Comparison of ENCODE assay signal across 9 cellular contexts in genomic region chr3:123449092-123449985, GRCh38. TPM values are rescaled to one million over a fixed set of nuclear protein-coding genes. Genes with fewer than 3 reads are reported as not detected.
DNase-seq lines count a peak whose midpoint lies in the region; ATAC-seq and TF ChIP-seq lines count a peak whose summit lies in the region.
"Had no signal": no experiment of that assay in that cellular context is flagged by ENCODE, and none has a peak within 500 bp of the region (broad histone marks: within the 10 kb centered on the region; RNA-seq: fewer than 3 reads in every experiment).

No MANE protein-coding gene starts in this region.

- peak overlapping the region; percentile 96 for H3K4me3 ChIP-seq in cardiac muscle cell

- CTCF ChIA-PET in activated CD8-positive, alpha-beta memory T cell treated with anti-CD3 and anti-CD28 coated beads, Interleukin-2, amount 10 ng/mL, durations not matched to agents 7 days and 5 days (lab: Charles Lee), result interaction anchor here (0.9 to 1.3 kb wide), 2 partner anchors 40 to 109 kb away, joined by 5 read pairs; no protein-coding TSS in a partner anchor
- CTCF ChIA-PET in RWPE1 (lab: Yijun Ruan, JAX), result interaction anchor here (0.7 kb wide), 1 partner anchor 52 kb away, joined by 3 read pairs; no protein-coding TSS in a partner anchor

- no peaks in the 10 kb centered on the region for H3K9me3 Mint-ChIP-seq in activated CD8-positive, alpha-beta memory T cell treated with anti-CD3 and anti-CD28 coated beads, Interleukin-2, amount 10 ng/mL, durations not matched to agents 7 days and 5 days (ENCODE audit: low read depth)
- H3K9me3 Mint-ChIP-seq in osteocyte (ENCODE audit: unreplicated experiment), result no peaks in the 10 kb centered on the region

- H3K4me1 Mint-ChIP-seq in activated CD8-positive, alpha-beta memory T cell treated with anti-CD3 and anti-CD28 coated beads, Interleukin-2, amount 10 ng/mL, durations not matched to agents 7 days and 5 days, result peaks cover 4% of the 10 kb centered on the region
- peaks cover 13% of the 10 kb centered on the region for H3K4me1 Mint-ChIP-seq in osteocyte (ENCODE audit: unreplicated experiment)

- peak; percentile 19 for DNase-seq in activated gamma-delta T cell (lab: John Stamatoyannopoulos, UW)
- no peak for DNase-seq in activated gamma-delta T cell treated with Interleukin-2 at 50 U/mL for 16 hours
- no peak for DNase-seq in activated CD8-positive, alpha-beta memory T cell treated with anti-CD3 and anti-CD28 coated beads, Interleukin-2, amount 10 ng/mL, durations not matched to agents 7 days and 5 days
- peak; percentile 38 to 72 for DNase-seq in cardiac muscle cell (ENCODE audit: low read depth in 1 of 2, low spot score in 1 of 2)
- DNase-seq in osteocyte (ENCODE audit: extremely low spot score, unreplicated experiment), result no peak
- no peak for DNase-seq in NCI-H1436 (lab: John Stamatoyannopoulos, UW)
- no peak for DNase-seq in RWPE1 (ENCODE audit: low spot score)

- no peak for TF ChIP-seq CTCF in cardiac muscle cell (IDR thresholded peaks at IDR 0.05; ENCODE audit: low read depth, low read length)
- TF ChIP-seq CTCF in osteocyte (IDR thresholded peaks at IDR 0.05), result no peak
- TF ChIP-seq CTCF in RWPE1 (conservative IDR thresholded peaks at IDR 0.05; ENCODE audit: low read depth), result no peak

- no peaks in the 10 kb centered on the region for H3K36me3 ChIP-seq in cardiac muscle cell

- H3K36me3 Mint-ChIP-seq in activated CD8-positive, alpha-beta memory T cell treated with anti-CD3 and anti-CD28 coated beads, Interleukin-2, amount 10 ng/mL, durations not matched to agents 7 days and 5 days, result peaks cover 1% of the 10 kb centered on the region
- H3K36me3 Mint-ChIP-seq in osteocyte (ENCODE audit: unreplicated experiment), result no peaks in the 10 kb centered on the region
- H3K36me3 Mint-ChIP-seq: activated naive CD8-positive, alpha-beta T cell had no signal

- H3K27ac ChIP-seq in cardiac muscle cell, result peak overlapping the region; percentile 80
- no peak overlapping the region for H3K27ac ChIP-seq in RWPE1

- no peak overlapping the region for H3K27ac Mint-ChIP-seq in activated CD8-positive, alpha-beta memory T cell treated with anti-CD3 and anti-CD28 coated beads, Interleukin-2, amount 10 ng/mL, durations not matched to agents 7 days and 5 days
- H3K27ac Mint-ChIP-seq in osteocyte (ENCODE audit: unreplicated experiment), result no peak overlapping the region
- H3K27ac Mint-ChIP-seq: activated naive CD8-positive, alpha-beta T cell had no signal

- peaks cover 59% of the 10 kb centered on the region for H3K27me3 Mint-ChIP-seq in activated CD8-positive, alpha-beta memory T cell treated with anti-CD3 and anti-CD28 coated beads, Interleukin-2, amount 10 ng/mL, durations not matched to agents 7 days and 5 days
- H3K27me3 Mint-ChIP-seq in osteocyte (ENCODE audit: unreplicated experiment), result peaks cover 42% of the 10 kb centered on the region

- H3K4me1 ChIP-seq in cardiac muscle cell (ENCODE audit: low read depth), result peaks cover 15% of the 10 kb centered on the region

- peak; percentile 24 for ATAC-seq in activated CD8-positive, alpha-beta memory T cell treated with anti-CD3 and anti-CD28 coated beads, Interleukin-2, amount 10 ng/mL, durations not matched to agents 7 days and 5 days
- no peak for ATAC-seq in GM19397 (IDR thresholded peaks at IDR 0.05; ENCODE audit: unreplicated experiment)

- no peak overlapping the region for H3K4me3 Mint-ChIP-seq in activated CD8-positive, alpha-beta memory T cell treated with anti-CD3 and anti-CD28 coated beads, Interleukin-2, amount 10 ng/mL, durations not matched to agents 7 days and 5 days
- peak overlapping the region; percentile 73 for H3K4me3 Mint-ChIP-seq in osteocyte (ENCODE audit: unreplicated experiment)

- POLR2A ChIA-PET in RWPE1 (lab: Yijun Ruan, JAX; ENCODE audit: low non-redundant PET), result no interaction called here

- H3K27me3 ChIP-seq in cardiac muscle cell, result peaks cover 18% of the 10 kb centered on the region

- H3K9me3 ChIP-seq in cardiac muscle cell (ENCODE audit: low read depth), result no peaks in the 10 kb centered on the region

RNA-seq across cellular contexts. Expression of gene ADCY5, which starts 0.4 kb away (rescaled TPM):
- total RNA-seq in activated CD8-positive, alpha-beta memory T cell treated with anti-CD3 and anti-CD28 coated beads, Interleukin-2, amount 10 ng/mL, durations not matched to agents 7 days and 5 days, result not detected
- total RNA-seq in cardiac muscle cell (47.7 and 93.7 TPM in 2 replicates), osteocyte (10.6 and 15.3 TPM in 2 replicates)
- polyA plus RNA-seq in cardiac muscle cell, result 38.4 and 74.0 TPM in 2 replicates

Comparison
In these comparisons a context has a peak if more than half of its experiments do, and no peak if none do; other contexts are left out.
1. DNase-seq: peak in activated gamma-delta T cell (single experiment) and cardiac muscle cell (2 of 2); none in activated gamma-delta T cell treated with Interleukin-2 at 50 U/mL for 16 hours (single experiment), activated CD8-positive, alpha-beta memory T cell treated with anti-CD3 and anti-CD28 coated beads, Interleukin-2, amount 10 ng/mL, durations not matched to agents 7 days and 5 days (single experiment), osteocyte (single experiment), NCI-H1436 (single experiment) and RWPE1 (single experiment).
2. RNA of gene ADCY5, which starts 0.4 kb away (total RNA-seq): 47.7 to 93.7 TPM in cardiac muscle cell and 10.6 to 15.3 TPM in osteocyte; not detected in activated CD8-positive, alpha-beta memory T cell treated with anti-CD3 and anti-CD28 coated beads, Interleukin-2, amount 10 ng/mL, durations not matched to agents 7 days and 5 days; every median in the first group is over 10 times any median in the second.